ENCODE assay signal across 11 cellular contexts in genomic region chr2:20682166-20682565, GRCh38. TPM values are rescaled to one million over a fixed set of nuclear protein-coding genes. Genes with fewer than 3 reads are reported as not detected.
A peak's percentile ranks its signal among the peaks of the same experiment; 100 is the strongest.
DNase-seq lines count a peak whose midpoint lies in the region; ATAC-seq and TF ChIP-seq lines count a peak whose summit lies in the region.
"Had no signal": no experiment of that assay in that cellular context is flagged by ENCODE, and none has a peak within 500 bp of the region (broad histone marks: within the 10 kb centered on the region; RNA-seq: fewer than 3 reads in every experiment).

No MANE protein-coding gene starts in this region.

- no peak overlapping the region for H3K27ac ChIP-seq in 22Rv1

- H3K4me3 Mint-ChIP-seq in activated naive CD4-positive, alpha-beta T cell treated with anti-CD3 and anti-CD28 coated beads for 36 hours: no peak overlapping the region

- peak; percentile 14 for DNase-seq in kidney glomerular epithelial cell (lab: John Stamatoyannopoulos, UW)
- DNase-seq in stimulated activated CD4-positive, alpha-beta T cell treated with anti-CD3 and anti-CD28 coated beads, Interleukin-2, amount 100 ng/mL, for 48 hours: no peak
- DNase-seq in activated naive CD4-positive, alpha-beta T cell treated with anti-CD3 and anti-CD28 coated beads for 36 hours: no peak
- DNase-seq: activated CD4-positive, alpha-beta T cell treated with anti-CD3 and anti-CD28 coated beads, Interleukin-2, amount 50 U/mL, for 48 hours; effector CD8-positive, alpha-beta T cell; NCI-H2029 treated with DMSO at 0.1 percent for 48 hours had no signal

- TF ChIP-seq CTCF in 22Rv1 (IDR thresholded peaks at IDR 0.05) (peak; percentile 70), GM12872 (IDR thresholded peaks at IDR 0.05; ENCODE audit: insufficient read depth, low read depth, low read length) (peak; percentile 42), WI38 (IDR thresholded peaks at IDR 0.05; ENCODE audit: low read depth, low read length) (peak; percentile 93)

- peaks cover 14% of the 10 kb centered on the region for H3K36me3 Mint-ChIP-seq in activated naive CD4-positive, alpha-beta T cell treated with anti-CD3 and anti-CD28 coated beads for 36 hours (ENCODE audit: low read depth)

- H3K4me3 ChIP-seq in WI38 (ENCODE audit: low read depth, low read length): no peak overlapping the region

- ATAC-seq in GM21360 (IDR thresholded peaks at IDR 0.05; ENCODE audit: unreplicated experiment) (no peak), HG03378 (IDR thresholded peaks at IDR 0.05; ENCODE audit: unreplicated experiment) (no peak)

- H3K27me3 Mint-ChIP-seq in activated naive CD4-positive, alpha-beta T cell treated with anti-CD3 and anti-CD28 coated beads for 36 hours (ENCODE audit: low read depth): no peaks in the 10 kb centered on the region

- H3K27ac Mint-ChIP-seq in activated naive CD4-positive, alpha-beta T cell treated with anti-CD3 and anti-CD28 coated beads for 36 hours: no peak overlapping the region

- no peaks in the 10 kb centered on the region for H3K4me1 Mint-ChIP-seq in activated naive CD4-positive, alpha-beta T cell treated with anti-CD3 and anti-CD28 coated beads for 36 hours (ENCODE audit: low read depth)

- CTCF ChIA-PET in activated naive CD4-positive, alpha-beta T cell treated with anti-CD3 and anti-CD28 coated beads for 36 hours (lab: Charles Lee): interaction anchor here (1.0 to 1.1 kb wide), 2 partner anchors 21 to 281 kb away, joined by 4 to 5 read pairs; no protein-coding TSS in a partner anchor

- intact Hi-C loops in activated naive CD4-positive, alpha-beta T cell treated with anti-CD3 and anti-CD28 coated beads for 36 hours (cut with micrococcal nuclease): no loop called here

- H3K9me3 Mint-ChIP-seq in activated naive CD4-positive, alpha-beta T cell treated with anti-CD3 and anti-CD28 coated beads for 36 hours: no peaks in the 10 kb centered on the region

RNA-seq across cellular contexts. Expression of gene GDF7, which starts 15.2 kb away (rescaled TPM):
- total RNA-seq in activated naive CD4-positive, alpha-beta T cell treated with anti-CD3 and anti-CD28 coated beads for 36 hours: not detected

RNA-seq across cellular contexts. Expression of gene HS1BP3, which starts 31.3 kb away (rescaled TPM):
- total RNA-seq in activated naive CD4-positive, alpha-beta T cell treated with anti-CD3 and anti-CD28 coated beads for 36 hours: 1 to 10 TPM; 6.0 to 6.1 TPM

Comparison
In these comparisons a context has a peak if more than half of its experiments do, and no peak if none do; other contexts are left out.
1. CTCF ChIP-seq: peak in every context shown above with its lines; median percentile 93 in WI38; 70 in 22Rv1; 42 in GM12872.